ENCODE assay signal across 1 cellular context in the genomic region with DNA sequence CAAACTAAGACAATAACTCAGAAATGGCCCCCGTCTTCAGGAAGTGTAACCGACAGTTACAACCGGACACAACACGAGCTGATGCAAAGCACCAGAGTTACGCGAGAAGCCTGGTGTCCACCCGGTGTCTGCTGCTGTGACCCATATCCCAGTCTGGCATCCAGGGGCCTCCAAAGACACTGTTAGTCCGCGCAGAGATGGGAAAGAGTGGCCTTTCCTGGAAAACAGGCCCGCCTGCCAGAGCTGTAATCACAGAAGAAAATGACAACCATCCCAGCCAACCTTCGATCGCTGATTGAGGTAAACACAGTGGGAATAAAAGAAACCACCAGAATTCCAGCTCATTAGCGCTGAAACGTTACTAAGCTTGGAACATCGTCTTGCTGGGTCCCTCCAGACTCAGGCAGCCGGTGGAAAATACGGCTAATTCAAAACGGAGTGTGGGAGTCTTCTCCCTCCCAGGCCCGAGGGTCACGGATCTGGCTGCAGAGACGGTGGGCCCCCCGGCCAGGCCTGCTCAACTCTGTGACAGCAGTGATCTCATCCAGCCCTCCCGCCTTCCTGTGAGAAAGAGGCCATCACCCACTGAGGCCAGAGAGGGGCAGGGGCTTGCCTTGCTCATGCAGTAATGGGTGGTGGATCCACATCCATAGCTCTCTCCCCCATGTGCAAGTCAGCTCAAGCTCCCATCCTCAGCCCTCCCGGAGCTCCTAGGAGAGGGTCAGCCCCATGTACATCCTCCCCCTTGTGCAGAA.
TF ChIP-seq lines count a peak whose summit lies in the region.

No MANE protein-coding gene starts in this region.

TF ChIP-seq in IMR-90, 13 proteins besides CTCF, POLR2A, EP300 and RAD21:
- no peak for TF ChIP-seq MXI1 (IDR thresholded peaks at IDR 0.05; ENCODE audit: borderline replicate concordance, low read depth, low read length)
- TF ChIP-seq RCOR1 (IDR thresholded peaks at IDR 0.05; ENCODE audit: insufficient replicate concordance, low read length), result no peak
- TF ChIP-seq NFE2L2 (IDR thresholded peaks at IDR 0.05; ENCODE audit: low read depth, low read length), result no peak
